Comparison of ENCODE assay signal across 10 cellular contexts in the genomic region with DNA sequence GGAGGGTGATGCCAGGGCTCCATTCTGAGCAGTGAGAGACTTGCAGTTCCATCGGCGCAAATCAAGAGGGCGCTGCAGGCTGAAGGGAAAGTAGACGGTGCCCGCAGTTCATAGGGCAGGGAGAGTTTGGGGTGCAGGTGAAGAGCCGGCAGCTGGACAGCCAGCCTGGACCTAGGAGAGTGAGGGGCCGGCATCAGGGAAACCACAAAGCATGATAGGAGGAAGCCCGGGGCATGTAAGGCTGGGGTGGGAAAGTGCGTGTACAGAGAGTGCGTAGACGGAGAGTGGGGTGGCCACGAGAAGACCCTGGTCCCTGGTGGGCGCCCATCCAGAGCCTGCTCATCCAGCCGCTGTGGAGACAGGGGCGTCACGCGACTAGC.
DNase-seq lines count a peak whose midpoint lies in the region; ATAC-seq and TF ChIP-seq lines count a peak whose summit lies in the region.
"Had no signal": no experiment of that assay in that cellular context is flagged by ENCODE, and none has a peak within 500 bp of the region (broad histone marks: within the 10 kb centered on the region; RNA-seq: fewer than 3 reads in every experiment).

No MANE protein-coding gene starts in this region.

- WGBS in esophagus muscularis mucosa: 90% methylated on average over 17 of the region's 17 CpGs

- no peak for TF ChIP-seq CTCF in esophagus muscularis mucosa (IDR thresholded peaks at IDR 0.05)

- TF ChIP-seq POLR2A in esophagus muscularis mucosa (IDR thresholded peaks at IDR 0.05; ENCODE audit: low read depth): no peak

- no peaks in the 10 kb centered on the region for H3K9me3 Mint-ChIP-seq in activated naive CD4-positive, alpha-beta T cell treated with anti-CD3 and anti-CD28 coated beads for 36 hours

- no peak for TF ChIP-seq EP300 in esophagus muscularis mucosa (IDR thresholded peaks at IDR 0.05)

- ATAC-seq in T-helper 17 cell: no peak

- peaks cover 61% of the 10 kb centered on the region for H3K4me1 Mint-ChIP-seq in activated naive CD4-positive, alpha-beta T cell treated with anti-CD3 and anti-CD28 coated beads for 36 hours (ENCODE audit: low read depth)
- H3K4me1 Mint-ChIP-seq in T-helper 17 cell: peaks cover 57% of the 10 kb centered on the region

- CTCF ChIA-PET in activated naive CD4-positive, alpha-beta T cell treated with anti-CD3 and anti-CD28 coated beads for 36 hours (lab: Charles Lee): interaction anchor here (0.7 to 1.1 kb wide), 2 partner anchors 9 to 28 kb away, joined by 3 to 6 read pairs; no protein-coding TSS in a partner anchor

- DNase-seq in activated naive CD4-positive, alpha-beta T cell treated with anti-CD3 and anti-CD28 coated beads for 36 hours: no peak
- no peak for DNase-seq in activated naive CD4-positive, alpha-beta T cell treated with anti-CD3 and anti-CD28 coated beads, Interleukin-2, amount 50 U/mL, for 16 hours
- DNase-seq in T-helper 17 cell (no peak), esophagus muscularis mucosa (ENCODE audit: extremely low spot score) (no peak), AG20443 (ENCODE audit: low spot score) (no peak), OCI-M2 (lab: John Stamatoyannopoulos, UW; ENCODE audit: unreplicated experiment) (no peak), NCI-H82 treated with DMSO at 0.1 percent for 48 hours (lab: John Stamatoyannopoulos, UW; ENCODE audit: unreplicated experiment) (no peak)
- DNase-seq: activated CD4-positive, CD25-positive, alpha-beta regulatory T cell; NCI-H1436 had no signal

- no peak overlapping the region for H3K9ac ChIP-seq in subcutaneous abdominal adipose tissue (ENCODE audit: low read length in 5 of 5)

- intact Hi-C loops in activated naive CD4-positive, alpha-beta T cell treated with anti-CD3 and anti-CD28 coated beads for 36 hours (cut with micrococcal nuclease): loop anchor here (5.0 kb wide), 5 partner anchors 148 to 893 kb away; no protein-coding TSS in a partner anchor
- intact Hi-C loops in esophagus muscularis mucosa (cut with DNase I): no loop called here

- H3K4me3 ChIP-seq in esophagus muscularis mucosa (no peak overlapping the region), subcutaneous abdominal adipose tissue (ENCODE audit: low read depth in 1 of 5, low read length in 5 of 5) (no peak overlapping the region)

- H3K9me3 ChIP-seq in T-helper 17 cell (ENCODE audit: control insufficient read depth, low read length, poor library complexity, severe bottlenecking): no peaks in the 10 kb centered on the region
- no peaks in the 10 kb centered on the region for H3K9me3 ChIP-seq in esophagus muscularis mucosa
- H3K9me3 ChIP-seq in subcutaneous abdominal adipose tissue (ENCODE audit: control insufficient read depth in 5 of 5, low read length in 5 of 5): no peaks in the 10 kb centered on the region

- peaks cover 49% of the 10 kb centered on the region for H3K36me3 Mint-ChIP-seq in activated naive CD4-positive, alpha-beta T cell treated with anti-CD3 and anti-CD28 coated beads for 36 hours (ENCODE audit: low read depth)
- H3K36me3 Mint-ChIP-seq in T-helper 17 cell (ENCODE audit: low read depth): peaks cover 7% of the 10 kb centered on the region

- H3K27ac ChIP-seq in esophagus muscularis mucosa (replicated peaks in 1 of 4): peak overlapping the region; percentile 56 to 87 (median 80)
- peak overlapping the region; percentile 63 for H3K27ac ChIP-seq in subcutaneous abdominal adipose tissue (ENCODE audit: low read depth, low read length)

- H3K27me3 ChIP-seq in esophagus muscularis mucosa (no peaks in the 10 kb centered on the region), subcutaneous abdominal adipose tissue (ENCODE audit: control insufficient read depth in 5 of 5, insufficient read depth in 4 of 5, low read length in 5 of 5) (no peaks in the 10 kb centered on the region)

- H3K36me3 ChIP-seq in esophagus muscularis mucosa (peaks cover 0 to 77% (median 50%) of the 10 kb centered on the region in 4 donors), subcutaneous abdominal adipose tissue (ENCODE audit: control insufficient read depth in 5 of 5, insufficient read depth in 5 of 5, low read length in 5 of 5) (peaks cover 0 to 64% (median 54%) of the 10 kb centered on the region in 5 donors)

- no peaks in the 10 kb centered on the region for H3K27me3 Mint-ChIP-seq in activated naive CD4-positive, alpha-beta T cell treated with anti-CD3 and anti-CD28 coated beads for 36 hours (ENCODE audit: low read depth)
- no peaks in the 10 kb centered on the region for H3K27me3 Mint-ChIP-seq in T-helper 17 cell

- peak overlapping the region; percentile 93 for H3K27ac Mint-ChIP-seq in activated naive CD4-positive, alpha-beta T cell treated with anti-CD3 and anti-CD28 coated beads for 36 hours
- peak overlapping the region; percentile 99 for H3K27ac Mint-ChIP-seq in T-helper 17 cell

- peaks cover 0 to 31% (median 27%) of the 10 kb centered on the region in 4 donors for H3K4me1 ChIP-seq in esophagus muscularis mucosa
- H3K4me1 ChIP-seq in subcutaneous abdominal adipose tissue (ENCODE audit: control insufficient read depth in 5 of 5, insufficient read depth in 5 of 5, low read length in 5 of 5): peaks cover 0 to 12% (median 3%) of the 10 kb centered on the region in 5 donors

- peak overlapping the region; percentile 41 for H3K4me3 Mint-ChIP-seq in activated naive CD4-positive, alpha-beta T cell treated with anti-CD3 and anti-CD28 coated beads for 36 hours
- H3K4me3 Mint-ChIP-seq in T-helper 17 cell: peak overlapping the region; percentile 97
